ENCODE assay signal across 8 cellular contexts in genomic region chr6:1611572-1612385, GRCh38. TPM values are rescaled to one million over a fixed set of nuclear protein-coding genes. Genes with fewer than 3 reads are reported as not detected.
DNase-seq lines count a peak whose midpoint lies in the region; ATAC-seq and TF ChIP-seq lines count a peak whose summit lies in the region.

No MANE protein-coding gene starts in this region.

- H3K27ac ChIP-seq in WERI-Rb-1 (no peak overlapping the region), gastroesophageal sphincter (peak overlapping the region in 3 of 4 donors; percentile 92 to 99 (median 96)), substantia nigra (ENCODE audit: low read depth, low read length, poor library complexity, severe bottlenecking) (no peak overlapping the region)

- no peak for TF ChIP-seq EP300 in gastroesophageal sphincter (IDR thresholded peaks at IDR 0.05)

- 24% methylated on average over 10 to 14 of the region's 73 CpGs for WGBS in gastroesophageal sphincter (ENCODE audit: low coverage in 1 of 2), 2 donors

- peak overlapping the region; percentile 99 for H3K4me2 ChIP-seq in skeletal muscle satellite cell (ENCODE audit: low read length)

- no peak for TF ChIP-seq CTCF in WERI-Rb-1 (IDR thresholded peaks at IDR 0.05; ENCODE audit: low read depth, low read length)
- no peak for TF ChIP-seq CTCF in gastroesophageal sphincter (IDR thresholded peaks at IDR 0.05)

- H3K9ac ChIP-seq in skeletal muscle satellite cell (ENCODE audit: low read depth, low read length), result peak overlapping the region; percentile 80

- H3K9me3 ChIP-seq in WERI-Rb-1 (ENCODE audit: severe bottlenecking) (no peaks in the 10 kb centered on the region), gastroesophageal sphincter (no peaks in the 10 kb centered on the region), skeletal muscle satellite cell (replicated peaks; ENCODE audit: low read length) (no peaks in the 10 kb centered on the region)

- H3K4me3 ChIP-seq in WERI-Rb-1 (ENCODE audit: low read depth, low read length) (peak overlapping the region; percentile 23), gastroesophageal sphincter (peak overlapping the region; percentile 51 to 71), skeletal muscle satellite cell (ENCODE audit: low read length) (peak overlapping the region; percentile 85)

- peaks cover 0 to 71% (median 7%) of the 10 kb centered on the region in 3 donors for H3K4me1 ChIP-seq in gastroesophageal sphincter
- H3K4me1 ChIP-seq in skeletal muscle satellite cell (ENCODE audit: control insufficient read depth, insufficient read depth, low read length), result peaks cover 28% of the 10 kb centered on the region

- H3K27me3 ChIP-seq in WERI-Rb-1 (ENCODE audit: insufficient read depth, low read depth, severe bottlenecking) (peaks cover 54% of the 10 kb centered on the region), gastroesophageal sphincter (peaks cover 86% of the 10 kb centered on the region), skeletal muscle satellite cell (ENCODE audit: control insufficient read depth, insufficient read depth, low read length) (peaks cover 25% of the 10 kb centered on the region)

- ATAC-seq in gastroesophageal sphincter, result no peak

- H3K36me3 ChIP-seq in WERI-Rb-1 (no peaks in the 10 kb centered on the region), gastroesophageal sphincter (no peaks in the 10 kb centered on the region), skeletal muscle satellite cell (ENCODE audit: insufficient read depth, low read length) (no peaks in the 10 kb centered on the region)

- peak; percentile 18 for DNase-seq in stimulated activated CD4-positive, alpha-beta T cell treated with anti-CD3 and anti-CD28 coated beads, Interleukin-15, amount 100 ng/mL, for 24 hours
- no peak for DNase-seq in stimulated activated CD4-positive, alpha-beta T cell treated with anti-CD3 and anti-CD28 coated beads, Interleukin-2, amount 100 ng/mL, for 48 hours
- DNase-seq in WERI-Rb-1, result no peak
- DNase-seq in cortex of kidney (lab: John Stamatoyannopoulos, UW), result no peak
- no peak for DNase-seq in substantia nigra (lab: John Stamatoyannopoulos, UW)
- DNase-seq in NCI-H1092 (lab: John Stamatoyannopoulos, UW), result no peak

- TF ChIP-seq POLR2A in gastroesophageal sphincter (IDR thresholded peaks at IDR 0.05), result no peak

RNA-seq across cellular contexts. Expression of gene FOXC1, which starts 2.1 kb away (rescaled TPM):
- 10 to 100 TPM in 2 of 4 donors, 1 to 10 TPM in 2; 3.1 to 16.9 (median 7.2) TPM for total RNA-seq in gastroesophageal sphincter
- total RNA-seq in skeletal muscle satellite cell (2012; rRNA removed), result 3.3 and 6.1 TPM in 2 replicates

Comparison
In these comparisons a context has a peak if more than half of its experiments do, and no peak if none do; other contexts are left out.
1. H3K27ac ChIP-seq: peak in gastroesophageal sphincter (3 of 4); none in WERI-Rb-1 (single experiment) and substantia nigra (single experiment).
2. H3K4me3 ChIP-seq: peak in every context shown above with its lines; median percentile 85 in skeletal muscle satellite cell; 61 in gastroesophageal sphincter; 23 in WERI-Rb-1.